In the genomic region with DNA sequence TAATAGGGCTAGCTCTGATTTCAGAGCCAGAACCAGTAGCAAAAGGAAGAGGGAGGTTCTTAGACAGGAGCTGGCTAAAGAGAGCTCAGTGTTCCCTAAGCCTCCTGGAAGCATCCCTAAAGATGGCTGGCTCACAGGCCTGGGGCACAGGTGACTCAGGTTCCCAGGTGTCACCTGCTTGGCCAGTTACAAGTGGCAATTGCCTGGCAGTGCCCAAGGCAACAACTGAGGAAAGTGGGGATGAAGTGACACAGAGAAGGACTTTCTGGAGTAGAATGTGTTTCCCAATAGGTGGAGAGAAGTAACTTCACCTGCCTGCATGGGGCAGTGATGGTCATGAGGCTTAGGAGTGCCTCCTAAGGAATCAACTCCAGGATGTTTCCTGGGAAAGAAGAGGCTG, we compare ENCODE assay signal across 1 cellular context.
TF ChIP-seq lines count a peak whose summit lies in the region.

No MANE protein-coding gene starts in this region.

TF ChIP-seq in IMR-90, 13 proteins besides CTCF, POLR2A, EP300 and RAD21 (continued from another document):
- TF ChIP-seq, protein P1, sequence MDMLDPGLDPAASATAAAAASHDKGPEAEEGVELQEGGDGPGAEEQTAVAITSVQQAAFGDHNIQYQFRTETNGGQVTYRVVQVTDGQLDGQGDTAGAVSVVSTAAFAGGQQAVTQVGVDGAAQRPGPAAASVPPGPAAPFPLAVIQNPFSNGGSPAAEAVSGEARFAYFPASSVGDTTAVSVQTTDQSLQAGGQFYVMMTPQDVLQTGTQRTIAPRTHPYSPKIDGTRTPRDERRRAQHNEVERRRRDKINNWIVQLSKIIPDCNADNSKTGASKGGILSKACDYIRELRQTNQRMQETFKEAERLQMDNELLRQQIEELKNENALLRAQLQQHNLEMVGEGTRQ (IDR thresholded peaks at IDR 0.05; ENCODE audit: low read depth, low read length), result no peak
- no peak for TF ChIP-seq MXI1 (IDR thresholded peaks at IDR 0.05; ENCODE audit: borderline replicate concordance, low read depth, low read length)
